In genomic region chr20:50338479-50339195, GRCh38 we compare ENCODE assay signal across 8 cellular contexts.
DNase-seq lines count a peak whose midpoint lies in the region; ATAC-seq lines count a peak whose summit lies in the region.

No MANE protein-coding gene starts in this region.

- ATAC-seq in GM21515 (IDR thresholded peaks at IDR 0.05; ENCODE audit: unreplicated experiment) = peak; percentile 54
- peak; percentile 82 to 87 for ATAC-seq in activated T-cell treated with anti-CD3 and anti-CD28 coated beads, Interleukin-2, amount 50 U/mL, for 4 hours

- no peaks in the 10 kb centered on the region for H3K9me3 Mint-ChIP-seq in activated T-cell treated with anti-CD3 and anti-CD28 coated beads, Interleukin-2, amount 50 U/mL, for 4 hours

- H3K4me1 Mint-ChIP-seq in activated T-cell treated with anti-CD3 and anti-CD28 coated beads, Interleukin-2, amount 50 U/mL, for 4 hours (ENCODE audit: low read depth) = peaks cover 36% of the 10 kb centered on the region

- peak overlapping the region; percentile 61 for H3K4me3 Mint-ChIP-seq in activated T-cell treated with anti-CD3 and anti-CD28 coated beads, Interleukin-2, amount 50 U/mL, for 4 hours

- peak; percentile 61 for DNase-seq in GM03348 (ENCODE audit: low spot score)
- peak; percentile 94 for DNase-seq in Jurkat, Clone E6-1 (ENCODE audit: low read depth, low spot score)
- no peak for DNase-seq in activated T-cell treated with anti-CD3 and anti-CD28 coated beads, Interleukin-2, amount 50 U/mL, for 4 hours
- DNase-seq in kidney tubule cell (ENCODE audit: low spot score) = peak; percentile 31
- peak; percentile 79 to 83 for DNase-seq in stimulated activated CD8-positive, alpha-beta memory T cell treated with anti-CD3 and anti-CD28 coated beads, Interleukin-15, amount 100 ng/mL, for 48 hours (ENCODE audit: low read depth in 2 of 2)
- DNase-seq in HUDEP-2 (lab: John Stamatoyannopoulos, UW; ENCODE audit: unreplicated experiment in 76 of 76) = no peak
- DNase-seq in HT-29 (ENCODE audit: low spot score) = no peak

- H3K36me3 Mint-ChIP-seq in activated T-cell treated with anti-CD3 and anti-CD28 coated beads, Interleukin-2, amount 50 U/mL, for 4 hours (ENCODE audit: insufficient read depth) = no peaks in the 10 kb centered on the region

- H3K27me3 Mint-ChIP-seq in activated T-cell treated with anti-CD3 and anti-CD28 coated beads, Interleukin-2, amount 50 U/mL, for 4 hours (ENCODE audit: low read depth) = no peaks in the 10 kb centered on the region

- peak overlapping the region; percentile 31 for H3K4me3 ChIP-seq in Jurkat, Clone E6-1 (ENCODE audit: low read length)

Comparison
In these comparisons a context has a peak if more than half of its experiments do, and no peak if none do; other contexts are left out.
1. DNase-seq: peak in GM03348 (single experiment), Jurkat, Clone E6-1 (single experiment), kidney tubule cell (single experiment) and stimulated activated CD8-positive, alpha-beta memory T cell treated with anti-CD3 and anti-CD28 coated beads, Interleukin-15, amount 100 ng/mL, for 48 hours (2 of 2); none in activated T-cell treated with anti-CD3 and anti-CD28 coated beads, Interleukin-2, amount 50 U/mL, for 4 hours (single experiment), HUDEP-2 (0 of 76) and HT-29 (single experiment).